In genomic region chr9:126327016-126327749, GRCh38 we compare ENCODE assay signal across 1 cellular context.
TF ChIP-seq lines count a peak whose summit lies in the region.

No MANE protein-coding gene starts in this region.

TF ChIP-seq in HepG2, 621 proteins besides CTCF, POLR2A, EP300 and RAD21 (continued from another document):
- no peak for TF ChIP-seq PAX8 (CRISPR knock-in tag; IDR thresholded peaks at IDR 0.05; ENCODE audit: borderline replicate concordance)
- TF ChIP-seq DMAP1 (CRISPR knock-in tag; IDR thresholded peaks at IDR 0.05), result 0 out of 2 replicates have a peak, but pooled peaks have one; percentile 46
- 0 out of 2 replicates have a peak, but pooled peaks have one; percentile 19 for TF ChIP-seq FOXO1 (CRISPR knock-in tag; IDR thresholded peaks at IDR 0.05)
- TF ChIP-seq SIX1 (CRISPR knock-in tag; IDR thresholded peaks at IDR 0.05; ENCODE audit: borderline replicate concordance), result no peak
- TF ChIP-seq ZNF691 (CRISPR knock-in tag; IDR thresholded peaks at IDR 0.05; ENCODE audit: borderline replicate concordance, low read depth), result no peak
- TF ChIP-seq ZNF768 (CRISPR knock-in tag; IDR thresholded peaks at IDR 0.05), result peak; percentile 45; the same call in 1 of the 2 replicates
- TF ChIP-seq, protein P1, sequence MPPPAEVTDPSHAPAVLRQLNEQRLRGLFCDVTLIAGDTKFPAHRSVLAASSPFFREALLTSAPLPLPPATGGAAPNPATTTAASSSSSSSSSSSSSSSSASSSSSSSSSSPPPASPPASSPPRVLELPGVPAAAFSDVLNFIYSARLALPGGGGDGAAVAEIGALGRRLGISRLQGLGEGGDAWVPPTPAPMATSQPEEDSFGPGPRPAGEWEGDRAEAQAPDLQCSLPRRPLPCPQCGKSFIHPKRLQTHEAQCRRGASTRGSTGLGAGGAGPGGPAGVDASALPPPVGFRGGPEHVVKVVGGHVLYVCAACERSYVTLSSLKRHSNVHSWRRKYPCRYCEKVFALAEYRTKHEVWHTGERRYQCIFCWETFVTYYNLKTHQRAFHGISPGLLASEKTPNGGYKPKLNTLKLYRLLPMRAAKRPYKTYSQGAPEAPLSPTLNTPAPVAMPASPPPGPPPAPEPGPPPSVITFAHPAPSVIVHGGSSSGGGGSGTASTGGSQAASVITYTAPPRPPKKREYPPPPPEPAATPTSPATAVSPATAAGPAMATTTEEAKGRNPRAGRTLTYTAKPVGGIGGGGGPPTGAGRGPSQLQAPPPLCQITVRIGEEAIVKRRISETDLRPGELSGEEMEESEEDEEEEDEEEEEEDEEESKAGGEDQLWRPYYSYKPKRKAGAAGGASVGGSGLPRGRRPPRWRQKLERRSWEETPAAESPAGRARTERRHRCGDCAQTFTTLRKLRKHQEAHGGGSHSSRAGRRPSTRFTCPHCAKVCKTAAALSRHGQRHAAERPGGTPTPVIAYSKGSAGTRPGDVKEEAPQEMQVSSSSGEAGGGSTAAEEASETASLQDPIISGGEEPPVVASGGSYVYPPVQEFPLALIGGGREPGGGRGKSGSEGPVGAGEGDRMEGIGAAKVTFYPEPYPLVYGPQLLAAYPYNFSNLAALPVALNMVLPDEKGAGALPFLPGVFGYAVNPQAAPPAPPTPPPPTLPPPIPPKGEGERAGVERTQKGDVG (CRISPR knock-in tag; IDR thresholded peaks at IDR 0.05; ENCODE audit: borderline replicate concordance), result no peak
- 0 out of 2 replicates have a peak, but pooled peaks have one; percentile 8 for TF ChIP-seq MNT (IDR thresholded peaks at IDR 0.05)
- TF ChIP-seq, protein P2, sequence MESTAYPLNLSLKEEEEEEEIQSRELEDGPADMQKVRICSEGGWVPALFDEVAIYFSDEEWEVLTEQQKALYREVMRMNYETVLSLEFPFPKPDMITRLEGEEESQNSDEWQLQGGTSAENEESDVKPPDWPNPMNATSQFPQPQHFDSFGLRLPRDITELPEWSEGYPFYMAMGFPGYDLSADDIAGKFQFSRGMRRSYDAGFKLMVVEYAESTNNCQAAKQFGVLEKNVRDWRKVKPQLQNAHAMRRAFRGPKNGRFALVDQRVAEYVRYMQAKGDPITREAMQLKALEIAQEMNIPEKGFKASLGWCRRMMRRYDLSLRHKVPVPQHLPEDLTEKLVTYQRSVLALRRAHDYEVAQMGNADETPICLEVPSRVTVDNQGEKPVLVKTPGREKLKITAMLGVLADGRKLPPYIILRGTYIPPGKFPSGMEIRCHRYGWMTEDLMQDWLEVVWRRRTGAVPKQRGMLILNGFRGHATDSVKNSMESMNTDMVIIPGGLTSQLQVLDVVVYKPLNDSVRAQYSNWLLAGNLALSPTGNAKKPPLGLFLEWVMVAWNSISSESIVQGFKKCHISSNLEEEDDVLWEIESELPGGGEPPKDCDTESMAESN (CRISPR knock-in tag; conservative IDR thresholded peaks at IDR 0.05), result 0 out of 2 replicates have a peak, but pooled peaks have one; percentile 22
- peak; percentile 88 for TF ChIP-seq ZFY (CRISPR knock-in tag; IDR thresholded peaks at IDR 0.05)
- 0 out of 2 replicates have a peak, but pooled peaks have one; percentile 60 for TF ChIP-seq MZF1 (CRISPR knock-in tag; IDR thresholded peaks at IDR 0.05; ENCODE audit: borderline replicate concordance)
- no peak for TF ChIP-seq ZBTB2 (CRISPR knock-in tag; IDR thresholded peaks at IDR 0.05; ENCODE audit: low read depth)
- 0 out of 2 replicates have a peak, but pooled peaks have one; percentile 46 for TF ChIP-seq ZNF225 (CRISPR knock-in tag; IDR thresholded peaks at IDR 0.05)
- TF ChIP-seq AHR (CRISPR knock-in tag; IDR thresholded peaks at IDR 0.05), result 0 out of 2 replicates have a peak, but pooled peaks have one; percentile 40
- TF ChIP-seq ZNF788 (CRISPR knock-in tag; IDR thresholded peaks at IDR 0.05; ENCODE audit: borderline replicate concordance), result no peak
- 0 out of 2 replicates have a peak, but pooled peaks have one; percentile 12 for TF ChIP-seq ZNF263 (CRISPR knock-in tag; IDR thresholded peaks at IDR 0.05)
- TF ChIP-seq TSC22D2 (CRISPR knock-in tag; IDR thresholded peaks at IDR 0.05; ENCODE audit: borderline replicate concordance), result no peak
- no peak for TF ChIP-seq RBM39 (IDR thresholded peaks at IDR 0.05; ENCODE audit: low read depth, low read length, poor library complexity, severe bottlenecking)
- peak; percentile 50; the same call in 1 of the 2 replicates for TF ChIP-seq MTA1 (CRISPR knock-in tag; IDR thresholded peaks at IDR 0.05; ENCODE audit: borderline replicate concordance)
- no peak for TF ChIP-seq JUND (CRISPR knock-in tag; IDR thresholded peaks at IDR 0.05)
- peak; percentile 69; the same call in 1 of the 2 replicates for TF ChIP-seq SPEN (CRISPR knock-in tag; IDR thresholded peaks at IDR 0.05; ENCODE audit: low read depth)
- no peak for TF ChIP-seq SP1 (IDR thresholded peaks at IDR 0.05)
- TF ChIP-seq SP1 (CRISPR knock-in tag; IDR thresholded peaks at IDR 0.05), result no peak
- TF ChIP-seq RXRB (CRISPR knock-in tag; IDR thresholded peaks at IDR 0.05; ENCODE audit: borderline replicate concordance), result no peak
- TF ChIP-seq NFYB (CRISPR knock-in tag; IDR thresholded peaks at IDR 0.05), result no peak
- TF ChIP-seq, protein P3, sequence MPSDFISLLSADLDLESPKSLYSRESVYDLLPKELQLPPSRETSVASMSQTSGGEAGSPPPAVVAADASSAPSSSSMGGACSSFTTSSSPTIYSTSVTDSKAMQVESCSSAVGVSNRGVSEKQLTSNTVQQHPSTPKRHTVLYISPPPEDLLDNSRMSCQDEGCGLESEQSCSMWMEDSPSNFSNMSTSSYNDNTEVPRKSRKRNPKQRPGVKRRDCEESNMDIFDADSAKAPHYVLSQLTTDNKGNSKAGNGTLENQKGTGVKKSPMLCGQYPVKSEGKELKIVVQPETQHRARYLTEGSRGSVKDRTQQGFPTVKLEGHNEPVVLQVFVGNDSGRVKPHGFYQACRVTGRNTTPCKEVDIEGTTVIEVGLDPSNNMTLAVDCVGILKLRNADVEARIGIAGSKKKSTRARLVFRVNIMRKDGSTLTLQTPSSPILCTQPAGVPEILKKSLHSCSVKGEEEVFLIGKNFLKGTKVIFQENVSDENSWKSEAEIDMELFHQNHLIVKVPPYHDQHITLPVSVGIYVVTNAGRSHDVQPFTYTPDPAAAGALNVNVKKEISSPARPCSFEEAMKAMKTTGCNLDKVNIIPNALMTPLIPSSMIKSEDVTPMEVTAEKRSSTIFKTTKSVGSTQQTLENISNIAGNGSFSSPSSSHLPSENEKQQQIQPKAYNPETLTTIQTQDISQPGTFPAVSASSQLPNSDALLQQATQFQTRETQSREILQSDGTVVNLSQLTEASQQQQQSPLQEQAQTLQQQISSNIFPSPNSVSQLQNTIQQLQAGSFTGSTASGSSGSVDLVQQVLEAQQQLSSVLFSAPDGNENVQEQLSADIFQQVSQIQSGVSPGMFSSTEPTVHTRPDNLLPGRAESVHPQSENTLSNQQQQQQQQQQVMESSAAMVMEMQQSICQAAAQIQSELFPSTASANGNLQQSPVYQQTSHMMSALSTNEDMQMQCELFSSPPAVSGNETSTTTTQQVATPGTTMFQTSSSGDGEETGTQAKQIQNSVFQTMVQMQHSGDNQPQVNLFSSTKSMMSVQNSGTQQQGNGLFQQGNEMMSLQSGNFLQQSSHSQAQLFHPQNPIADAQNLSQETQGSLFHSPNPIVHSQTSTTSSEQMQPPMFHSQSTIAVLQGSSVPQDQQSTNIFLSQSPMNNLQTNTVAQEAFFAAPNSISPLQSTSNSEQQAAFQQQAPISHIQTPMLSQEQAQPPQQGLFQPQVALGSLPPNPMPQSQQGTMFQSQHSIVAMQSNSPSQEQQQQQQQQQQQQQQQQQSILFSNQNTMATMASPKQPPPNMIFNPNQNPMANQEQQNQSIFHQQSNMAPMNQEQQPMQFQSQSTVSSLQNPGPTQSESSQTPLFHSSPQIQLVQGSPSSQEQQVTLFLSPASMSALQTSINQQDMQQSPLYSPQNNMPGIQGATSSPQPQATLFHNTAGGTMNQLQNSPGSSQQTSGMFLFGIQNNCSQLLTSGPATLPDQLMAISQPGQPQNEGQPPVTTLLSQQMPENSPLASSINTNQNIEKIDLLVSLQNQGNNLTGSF (CRISPR knock-in tag; IDR thresholded peaks at IDR 0.05), result peak; percentile 59; the same call in 1 of the 2 replicates
- 0 out of 2 replicates have a peak, but pooled peaks have one; percentile 21 for TF ChIP-seq TAF1 (CRISPR knock-in tag; IDR thresholded peaks at IDR 0.05)
- peak; percentile 36; the same call in 1 of the 2 replicates for TF ChIP-seq HIVEP1 (CRISPR knock-in tag; IDR thresholded peaks at IDR 0.05)
